Comparison of ENCODE assay signal across 29 cellular contexts in genomic region chr2:78864205-78864604, GRCh38.
"Had no signal": no experiment of that assay in that cellular context is flagged by ENCODE, and none has a peak within 500 bp of the region (broad histone marks: within the 10 kb centered on the region; RNA-seq: fewer than 3 reads in every experiment).

No MANE protein-coding gene starts in this region.

- H3K9me3 Mint-ChIP-seq: type B pancreatic cell had no signal

- H3K27ac ChIP-seq: stomach, suprapubic skin, testis, thoracic aorta, thyroid gland, tibial artery, tibial nerve, transverse colon, upper lobe of left lung, upper lobe of right lung, uterus, vagina had no signal

- H3K27ac Mint-ChIP-seq: stimulated activated effector memory CD8-positive, alpha-beta T cell treated with anti-CD3 and anti-CD28 coated beads, Interleukin-12 subunit alpha, Interleukin-12 subunit beta, amount 100 ng/mL, for 72 hours; stimulated activated memory B cell treated with anti-CD40 and anti-IgM and Interleukin-4, amounts not matched to agents 10 μg/mL and 1 μg/mL and 100 μg/mL, for 72 hours; stimulated activated naive B cell treated with anti-CD40 and anti-IgM and Interleukin-4, amounts not matched to agents 10 μg/mL and 1 μg/mL and 100 μg/mL, for 72 hours; stimulated activated naive CD8-positive, alpha-beta T cell treated with anti-CD3 and anti-CD28 coated beads, Interleukin-15, amount 100 ng/mL, for 72 hours; stimulated activated naive CD8-positive, alpha-beta T cell treated with anti-CD3 and anti-CD28 coated beads, Interleukin-15, Interleukin-2, amounts not matched to agents 100 ng/mL and 50 ng/mL, for 24 hours; type B pancreatic cell had no signal

- H3K4me3 ChIP-seq: stomach, suprapubic skin, testis, thoracic aorta, thyroid gland, tibial artery, tibial nerve, transverse colon, upper lobe of left lung, upper lobe of right lung, uterus, vagina had no signal

- H3K9me3 ChIP-seq: stomach, suprapubic skin, testis, thoracic aorta, thyroid gland, tibial artery, tibial nerve, transverse colon, upper lobe of left lung, upper lobe of right lung, uterus, vagina had no signal

- ATAC-seq: stimulated activated effector memory CD8-positive, alpha-beta T cell treated with anti-CD3 and anti-CD28 coated beads, Interleukin-12 subunit alpha, Interleukin-12 subunit beta, amount 100 ng/mL, for 72 hours; stimulated activated memory B cell treated with anti-CD40 and anti-IgM and Interleukin-4, amounts not matched to agents 10 μg/mL and 1 μg/mL and 100 μg/mL, for 72 hours; stimulated activated naive B cell treated with anti-CD40 and anti-IgM and Interleukin-4, amounts not matched to agents 10 μg/mL and 1 μg/mL and 100 μg/mL, for 72 hours; stimulated activated naive CD8-positive, alpha-beta T cell treated with anti-CD3 and anti-CD28 coated beads, Interleukin-15, amount 100 ng/mL, for 72 hours; stimulated activated naive CD8-positive, alpha-beta T cell treated with anti-CD3 and anti-CD28 coated beads, Interleukin-15, Interleukin-2, amounts not matched to agents 100 U/mL and 50 U/mL, for 24 hours; upper lobe of right lung had no signal

- FAIRE-seq: urothelium cell line had no signal

- H3K27me3 ChIP-seq: stomach, suprapubic skin, testis, thyroid gland, tibial artery, tibial nerve, transverse colon, upper lobe of left lung, upper lobe of right lung, uterus, vagina had no signal

- DNase-seq: stimulated activated CD4-positive, alpha-beta T cell treated with anti-CD3 and anti-CD28 coated beads, Interleukin-2, amount 100 ng/mL, for 48 hours; stimulated activated CD4-positive, alpha-beta T cell treated with anti-CD3 and anti-CD28 coated beads, Interleukin-4, amount 100 ng/mL, for 1 hour; stimulated activated CD4-positive, alpha-beta T cell treated with anti-CD3 and anti-CD28 coated beads, Interleukin-4, amount 100 ng/mL, for 24 hours; stimulated activated CD4-positive, alpha-beta T cell treated with anti-CD3 and anti-CD28 coated beads, Interleukin-4, amount 100 ng/mL, for 4 hours; stimulated activated CD8-positive, alpha-beta memory T cell treated with anti-CD3 and anti-CD28 coated beads, Interleukin-4, amount 100 ng/mL, for 48 hours; stimulated activated naive B cell treated with anti-CD40 and anti-IgM and Interleukin-4, amounts not matched to agents 10 μg/mL and 1 μg/mL and 100 μg/mL, for 72 hours; stimulated activated naive CD4-positive, alpha-beta T cell; stimulated activated naive CD4-positive, alpha-beta T cell treated with Interleukin-2 at 50 U/mL for 16 hours; stimulated activated naive CD8-positive, alpha-beta T cell treated with anti-CD3 and anti-CD28 coated beads, Interleukin-15, amount 100 ng/mL, for 72 hours; stimulated activated naive CD8-positive, alpha-beta T cell treated with anti-CD3 and anti-CD28 coated beads, Interleukin-15, Interleukin-2, amounts not matched to agents 100 U/mL and 50 U/mL, for 24 hours; stomach; substantia nigra; testis; thyroid gland; tibial artery; transverse colon; trophoblast cell; upper lobe of left lung; upper lobe of right lung; uterus had no signal

- H3K36me3 ChIP-seq: stomach, suprapubic skin, thoracic aorta, thyroid gland, tibial artery, tibial nerve, transverse colon, upper lobe of left lung, upper lobe of right lung, uterus, vagina had no signal

- H3K36me3 Mint-ChIP-seq: stimulated activated effector memory CD8-positive, alpha-beta T cell treated with anti-CD3 and anti-CD28 coated beads, Interleukin-12 subunit alpha, Interleukin-12 subunit beta, amount 100 ng/mL, for 72 hours; stimulated activated memory B cell treated with anti-CD40 and anti-IgM and Interleukin-4, amounts not matched to agents 10 μg/mL and 1 μg/mL and 100 μg/mL, for 72 hours; stimulated activated naive B cell treated with anti-CD40 and anti-IgM and Interleukin-4, amounts not matched to agents 10 μg/mL and 1 μg/mL and 100 μg/mL, for 72 hours; type B pancreatic cell had no signal

- H3K4me1 ChIP-seq: stomach, suprapubic skin, testis, thyroid gland, tibial artery, tibial nerve, transverse colon, upper lobe of left lung, upper lobe of right lung, uterus, vagina had no signal
